In genomic region chr3:134609821-134610454, GRCh38 we compare ENCODE assay signal across 22 cellular contexts. TPM values are rescaled to one million over a fixed set of nuclear protein-coding genes. Genes with fewer than 3 reads are reported as not detected.
"Had no signal": no experiment of that assay in that cellular context is flagged by ENCODE, and none has a peak within 500 bp of the region (broad histone marks: within the 10 kb centered on the region; RNA-seq: fewer than 3 reads in every experiment).

No MANE protein-coding gene starts in this region.

- H3K27ac Mint-ChIP-seq: activated B cell treated with CpG ODN at 0.5 μM for 24 hours; activated CD4-positive, alpha-beta memory T cell treated with anti-CD3 and anti-CD28 coated beads, Interleukin-2, amount 10 ng/mL, durations not matched to agents 7 days and 5 days; activated naive CD4-positive, alpha-beta T cell treated with anti-CD3 and anti-CD28 coated beads for 36 hours; activated naive CD8-positive, alpha-beta T cell treated with anti-CD3 and anti-CD28 coated beads, Interleukin-2, amount 50 U/mL, for 24 hours; stimulated activated memory B cell treated with anti-CD40 and anti-IgM and Interleukin-4, amounts not matched to agents 10 μg/mL and 1 μg/mL and 100 μg/mL, for 72 hours; T-cell had no signal

- H3K4me1 Mint-ChIP-seq: activated B cell treated with CpG ODN at 0.5 μM for 24 hours; activated CD4-positive, alpha-beta memory T cell treated with anti-CD3 and anti-CD28 coated beads, Interleukin-2, amount 10 ng/mL, durations not matched to agents 7 days and 5 days; activated naive CD8-positive, alpha-beta T cell treated with anti-CD3 and anti-CD28 coated beads, Interleukin-2, amount 50 U/mL, for 24 hours; central memory CD8-positive, alpha-beta T cell; naive B cell; stimulated activated memory B cell treated with anti-CD40 and anti-IgM and Interleukin-4, amounts not matched to agents 10 μg/mL and 1 μg/mL and 100 μg/mL, for 72 hours; T-cell had no signal

- DNase-seq: activated B cell treated with CpG ODN at 0.5 μM for 24 hours; activated CD4-positive, alpha-beta memory T cell treated with anti-CD3 and anti-CD28 coated beads, Interleukin-2, amount 10 ng/mL, durations not matched to agents 7 days and 5 days; activated CD4-positive, alpha-beta T cell treated with anti-CD3 and anti-CD28 coated beads for 4 hours; activated naive CD4-positive, alpha-beta T cell treated with anti-CD3 and anti-CD28 coated beads for 36 hours; activated naive CD8-positive, alpha-beta T cell treated with anti-CD3 and anti-CD28 coated beads, Interleukin-2, amount 50 U/mL, for 24 hours; activated T-cell treated with anti-CD3 and anti-CD28 coated beads, Interleukin-2, amount 50 U/mL, for 4 hours; effector CD8-positive, alpha-beta T cell; esophagus squamous epithelium; mesenchymal stem cell; mucosa of descending colon; naive B cell; spleen; stimulated activated CD4-positive, alpha-beta T cell treated with anti-CD3 and anti-CD28 coated beads, Interleukin-4, amount 100 ng/mL, for 4 hours; T-cell; upper lobe of right lung had no signal

- H3K4me3 Mint-ChIP-seq: activated B cell treated with CpG ODN at 0.5 μM for 24 hours; activated CD4-positive, alpha-beta memory T cell treated with anti-CD3 and anti-CD28 coated beads, Interleukin-2, amount 10 ng/mL, durations not matched to agents 7 days and 5 days; activated naive CD4-positive, alpha-beta T cell treated with anti-CD3 and anti-CD28 coated beads for 36 hours; activated naive CD8-positive, alpha-beta T cell treated with anti-CD3 and anti-CD28 coated beads, Interleukin-2, amount 50 U/mL, for 24 hours; activated T-cell treated with anti-CD3 and anti-CD28 coated beads, Interleukin-2, amount 50 U/mL, for 4 hours; central memory CD8-positive, alpha-beta T cell; naive B cell; neural progenitor cell; stimulated activated memory B cell treated with anti-CD40 and anti-IgM and Interleukin-4, amounts not matched to agents 10 μg/mL and 1 μg/mL and 100 μg/mL, for 72 hours; T-cell had no signal

- H3K36me3 ChIP-seq: ascending aorta, esophagus squamous epithelium, neural progenitor cell, pancreas, spleen, thoracic aorta, upper lobe of right lung had no signal

- H3K4me1 ChIP-seq: ascending aorta, esophagus squamous epithelium, neural progenitor cell, pancreas had no signal

- ATAC-seq: activated T-cell treated with anti-CD3 and anti-CD28 coated beads, Interleukin-2, amount 50 U/mL, for 4 hours; mucosa of descending colon; pancreas; stimulated activated memory B cell treated with anti-CD40 and anti-IgM and Interleukin-4, amounts not matched to agents 10 μg/mL and 1 μg/mL and 100 μg/mL, for 72 hours; T-cell; upper lobe of right lung had no signal

- H3K36me3 Mint-ChIP-seq: naive B cell; neural progenitor cell; stimulated activated memory B cell treated with anti-CD40 and anti-IgM and Interleukin-4, amounts not matched to agents 10 μg/mL and 1 μg/mL and 100 μg/mL, for 72 hours; T-cell had no signal

- H3K4me3 ChIP-seq: ascending aorta, esophagus squamous epithelium, mucosa of descending colon, neural progenitor cell, pancreas, spleen, thoracic aorta, upper lobe of right lung had no signal

- H3K9me3 ChIP-seq: ascending aorta, esophagus squamous epithelium, mucosa of descending colon, pancreas, spleen, thoracic aorta, upper lobe of right lung had no signal

- H3K27ac ChIP-seq: ascending aorta, esophagus squamous epithelium, neural progenitor cell, pancreas, spleen, thoracic aorta, upper lobe of right lung had no signal

- H3K9me3 Mint-ChIP-seq: activated B cell treated with CpG ODN at 0.5 μM for 24 hours; activated CD4-positive, alpha-beta memory T cell treated with anti-CD3 and anti-CD28 coated beads, Interleukin-2, amount 10 ng/mL, durations not matched to agents 7 days and 5 days; activated naive CD4-positive, alpha-beta T cell treated with anti-CD3 and anti-CD28 coated beads for 36 hours; activated naive CD8-positive, alpha-beta T cell treated with anti-CD3 and anti-CD28 coated beads, Interleukin-2, amount 50 U/mL, for 24 hours; activated T-cell treated with anti-CD3 and anti-CD28 coated beads, Interleukin-2, amount 50 U/mL, for 4 hours; central memory CD8-positive, alpha-beta T cell; neural progenitor cell; stimulated activated memory B cell treated with anti-CD40 and anti-IgM and Interleukin-4, amounts not matched to agents 10 μg/mL and 1 μg/mL and 100 μg/mL, for 72 hours; T-cell had no signal

- H3K27me3 ChIP-seq: ascending aorta, neural progenitor cell, pancreas, upper lobe of right lung had no signal

RNA-seq across cellular contexts. Expression of gene KY, which starts 40.9 kb away (rescaled TPM):
- total RNA-seq: activated B cell treated with CpG ODN at 0.5 μM for 24 hours; activated CD4-positive, alpha-beta memory T cell treated with anti-CD3 and anti-CD28 coated beads, Interleukin-2, amount 10 ng/mL, durations not matched to agents 7 days and 5 days; activated naive CD4-positive, alpha-beta T cell treated with anti-CD3 and anti-CD28 coated beads for 36 hours; activated T-cell treated with anti-CD3 and anti-CD28 coated beads, Interleukin-2, amount 50 U/mL, for 4 hours; endothelial cell of umbilical vein; T-cell had no signal
